8 cellular contexts compared by ENCODE assay signal in genomic region chr2:130372055-130372832, GRCh38. TPM values are rescaled to one million over a fixed set of nuclear protein-coding genes. Genes with fewer than 3 reads are reported as not detected.
DNase-seq lines count a peak whose midpoint lies in the region; ATAC-seq and TF ChIP-seq lines count a peak whose summit lies in the region.

No MANE protein-coding gene starts in this region.

- peak; percentile 73 for ATAC-seq in GM19035 (IDR thresholded peaks at IDR 0.05; ENCODE audit: unreplicated experiment)
- peak; percentile 74 for ATAC-seq in HG03196 (IDR thresholded peaks at IDR 0.05; ENCODE audit: unreplicated experiment)

- H3K36me3 Mint-ChIP-seq in endothelial cell (ENCODE audit: low read depth, unreplicated experiment) = peaks cover 14% of the 10 kb centered on the region

- TF ChIP-seq CTCF in C4-2B (conservative IDR thresholded peaks at IDR 0.05) (peak; percentile 60), endothelial cell (IDR thresholded peaks at IDR 0.05; ENCODE audit: unreplicated experiment) (peak; percentile 94)

- peaks cover 9% of the 10 kb centered on the region for H3K27me3 Mint-ChIP-seq in endothelial cell (ENCODE audit: unreplicated experiment)

- peak overlapping the region; percentile 77 for H3K27ac Mint-ChIP-seq in endothelial cell (ENCODE audit: unreplicated experiment)

- H3K9me3 Mint-ChIP-seq in endothelial cell (ENCODE audit: unreplicated experiment) = no peaks in the 10 kb centered on the region

- H3K27ac ChIP-seq in C4-2B = peak overlapping the region; percentile 63

- DNase-seq in NCI-H774 (lab: John Stamatoyannopoulos, UW) (peak; percentile 78), endothelial cell (ENCODE audit: low spot score) (peak; percentile 86), midbrain (lab: John Stamatoyannopoulos, UW) (peak; percentile 87)
- peak; percentile 59 to 81 (median 74) for DNase-seq in activated CD8-positive, alpha-beta memory T cell treated with anti-CD3 and anti-CD28 coated beads for 48 hours (ENCODE audit: low read depth in 2 of 3, low spot score in 2 of 3)
- peak; percentile 75 to 79 for DNase-seq in stimulated activated CD8-positive, alpha-beta memory T cell treated with anti-CD3 and anti-CD28 coated beads, Interleukin-2, amount 100 ng/mL, for 48 hours (ENCODE audit: low read depth in 2 of 2)

- H3K4me3 Mint-ChIP-seq in endothelial cell (ENCODE audit: unreplicated experiment) = peak overlapping the region; percentile 92

- H3K4me1 Mint-ChIP-seq in endothelial cell (ENCODE audit: unreplicated experiment) = peaks cover 17% of the 10 kb centered on the region

RNA-seq across cellular contexts. Expression of gene PTPN18, which starts 16.4 kb away (rescaled TPM):
- total RNA-seq in endothelial cell (ENCODE audit: unreplicated experiment) = 16.3 TPM

RNA-seq across cellular contexts. Expression of gene IMP4, which starts 29.5 kb away (rescaled TPM):
- total RNA-seq in endothelial cell (ENCODE audit: unreplicated experiment) = 32.8 TPM

Comparison
In these comparisons a context has a peak if more than half of its experiments do, and no peak if none do; other contexts are left out.
1. Peak in every context shown above with its lines: DNase-seq, ATAC-seq and H3K27ac ChIP-seq.